In genomic region chr1:9245230-9245619, GRCh38 we compare ENCODE assay signal across 21 cellular contexts. TPM values are rescaled to one million over a fixed set of nuclear protein-coding genes. Genes with fewer than 3 reads are reported as not detected.
DNase-seq lines count a peak whose midpoint lies in the region; ATAC-seq and TF ChIP-seq lines count a peak whose summit lies in the region.
"Had no signal": no experiment of that assay in that cellular context is flagged by ENCODE, and none has a peak within 500 bp of the region (broad histone marks: within the 10 kb centered on the region; RNA-seq: fewer than 3 reads in every experiment).

No MANE protein-coding gene starts in this region.

- intact Hi-C loops in right cardiac atrium (cut with DNase I) (no loop called here), left cardiac atrium (cut with DNase I) (no loop called here), psoas muscle (cut with DNase I) (no loop called here), upper lobe of right lung (cut with DNase I) (no loop called here), left colon (cut with DNase I, micrococcal nuclease) (no loop called here)

- H3K36me3 ChIP-seq in esophagus (ENCODE audit: control insufficient read depth in 2 of 2, insufficient read depth in 2 of 2, low read length in 1 of 2) (peaks cover 2 to 18% of the 10 kb centered on the region in 2 donors), psoas muscle (ENCODE audit: insufficient read depth in 1 of 2, low read depth in 1 of 2) (peaks cover 0 to 28% of the 10 kb centered on the region in 2 donors), upper lobe of right lung (peaks cover 22% of the 10 kb centered on the region)
- H3K36me3 ChIP-seq: SJCRH30 had no signal

- DNase-seq in right cardiac atrium (no peak), left cardiac atrium (no peak), psoas muscle (peak in 1 of 2 donors; percentile 66), upper lobe of right lung (peak; percentile 62), HuH-7.5 (ENCODE audit: low spot score) (no peak), left colon (no peak)
- DNase-seq: activated CD4-positive, alpha-beta T cell treated with anti-CD3 and anti-CD28 coated beads for 1 hour; activated T-cell treated with anti-CD3 and anti-CD28 coated beads, Interleukin-2, amount 50 U/mL, for 24 hours; cortex of kidney; HCEC 1CT; NCI-H187; NCI-H2171 treated with DMSO at 0.1 percent for 48 hours; NCI-H526 treated with DMSO at 0.1 percent for 48 hours; SJCRH30; stimulated activated CD8-positive, alpha-beta memory T cell treated with anti-CD3 and anti-CD28 coated beads, Interleukin-4, amount 100 ng/mL, for 48 hours; T-cell had no signal

- peak overlapping the region; percentile 45 for H3K27ac ChIP-seq in right cardiac atrium (ENCODE audit: low read length)
- H3K27ac ChIP-seq in esophagus (ENCODE audit: low read depth in 2 of 2, low read length in 1 of 2): peak overlapping the region; percentile 78 to 90
- peak overlapping the region; percentile 90 for H3K27ac ChIP-seq in psoas muscle
- peak overlapping the region; percentile 68 for H3K27ac ChIP-seq in upper lobe of right lung
- H3K27ac ChIP-seq: parathyroid adenoma, SJCRH30 had no signal

- H3K4me3 ChIP-seq in right cardiac atrium (ENCODE audit: low read length): no peak overlapping the region
- H3K4me3 ChIP-seq in esophagus (ENCODE audit: low read depth in 1 of 2, low read length in 2 of 2): no peak overlapping the region
- H3K4me3 ChIP-seq in psoas muscle: peak overlapping the region; percentile 16
- H3K4me3 ChIP-seq in upper lobe of right lung: no peak overlapping the region
- H3K4me3 ChIP-seq: SJCRH30 had no signal

- H3K27me3 ChIP-seq in right cardiac atrium (ENCODE audit: control insufficient read depth, insufficient read depth) (no peaks in the 10 kb centered on the region), esophagus (ENCODE audit: control insufficient read depth in 1 of 2, insufficient read depth in 2 of 2, low read length in 2 of 2) (no peaks in the 10 kb centered on the region), psoas muscle (ENCODE audit: insufficient read depth in 3 of 3, low read length in 2 of 3) (no peaks in the 10 kb centered on the region), upper lobe of right lung (no peaks in the 10 kb centered on the region)
- H3K27me3 ChIP-seq: SJCRH30 had no signal

- ATAC-seq in right cardiac atrium (no peak), left cardiac atrium (no peak), psoas muscle (no peak), upper lobe of right lung (no peak), HG03469 (IDR thresholded peaks at IDR 0.05; ENCODE audit: unreplicated experiment) (no peak), left colon (no peak)
- ATAC-seq: naive thymus-derived CD8-positive, alpha-beta T cell; Panc1; T-cell had no signal

- H3K4me1 ChIP-seq in right cardiac atrium (ENCODE audit: control insufficient read depth, insufficient read depth, low read length) (peaks cover 15% of the 10 kb centered on the region), esophagus (ENCODE audit: control insufficient read depth in 2 of 2, insufficient read depth in 2 of 2, low read length in 1 of 2) (peaks cover 27 to 58% of the 10 kb centered on the region in 2 donors), psoas muscle (peaks cover 98% of the 10 kb centered on the region), upper lobe of right lung (peaks cover 55% of the 10 kb centered on the region)

- 94% methylated on average over 15 of the region's 15 CpGs for WGBS in right cardiac atrium
- 89 to 93% methylated on average over 15 of the region's 15 CpGs for WGBS in esophagus, 2 donors
- WGBS in psoas muscle, 3 donors: 34 to 51% (median 34%) methylated on average over 15 of the region's 15 CpGs

- no peak for TF ChIP-seq CTCF in psoas muscle (IDR thresholded peaks at IDR 0.05)
- no peak for TF ChIP-seq CTCF in upper lobe of right lung (IDR thresholded peaks at IDR 0.05)

- H3K9me3 ChIP-seq in right cardiac atrium (ENCODE audit: control insufficient read depth, low read length) (no peaks in the 10 kb centered on the region), esophagus (ENCODE audit: control insufficient read depth in 2 of 2, insufficient read depth in 1 of 2, low read depth in 1 of 2, low read length in 1 of 2) (no peaks in the 10 kb centered on the region), psoas muscle (no peaks in the 10 kb centered on the region), upper lobe of right lung (no peaks in the 10 kb centered on the region)
- H3K9me3 ChIP-seq: SJCRH30 had no signal

RNA-seq across cellular contexts. Expression of gene H6PD, which starts 10.7 kb away (rescaled TPM):
- 10 to 100 TPM; 29.8 to 39.8 (median 34.9) TPM for total RNA-seq in right cardiac atrium
- 27.0 TPM for polyA plus RNA-seq in right cardiac atrium
- total RNA-seq in left cardiac atrium: 10 to 100 TPM; 33.3 to 40.6 TPM
- polyA plus RNA-seq in esophagus: 1 to 10 TPM; 7.1 to 8.9 TPM
- total RNA-seq in psoas muscle: 10 to 100 TPM; 21.0 to 56.8 (median 37.0) TPM
- polyA plus RNA-seq in psoas muscle: 10 to 100 TPM in 2 of 3 donors, 1 to 10 TPM in 1; 5.8 to 23.4 (median 14.9) TPM
- 43.7 TPM for total RNA-seq in upper lobe of right lung
- total RNA-seq in left colon: 10 to 100 TPM; 33.4 to 34.9 TPM

RNA-seq across cellular contexts. Expression of gene SPSB1, which starts 47.5 kb away (rescaled TPM):
- total RNA-seq in right cardiac atrium (10 to 100 TPM; 15.5 to 24.0 (median 18.0) TPM), left cardiac atrium (10 to 100 TPM; 16.8 to 19.1 TPM), psoas muscle (10 to 100 TPM; 12.0 to 60.7 (median 42.1) TPM), upper lobe of right lung (29.0 TPM), left colon (10 to 100 TPM; 30.3 to 56.4 TPM)
- polyA plus RNA-seq in right cardiac atrium (16.5 TPM), esophagus (10 to 100 TPM; 14.4 to 20.9 TPM), psoas muscle (10 to 100 TPM; 22.9 to 46.2 (median 28.6) TPM)
